In genomic region chrX:99353412-99353811, GRCh38 we compare ENCODE assay signal across 20 cellular contexts.
"Had no signal": no experiment of that assay in that cellular context is flagged by ENCODE, and none has a peak within 500 bp of the region (broad histone marks: within the 10 kb centered on the region; RNA-seq: fewer than 3 reads in every experiment).

No MANE protein-coding gene starts in this region.

- DNase-seq: activated CD4-positive, alpha-beta memory T cell treated with anti-CD3 and anti-CD28 coated beads, Interleukin-2, amount 10 ng/mL, durations not matched to agents 7 days and 5 days; activated CD4-positive, alpha-beta T cell treated with anti-CD3 and anti-CD28 coated beads, Interleukin-2, amount 10 ng/mL, durations not matched to agents 24 days and 14 days; activated CD4-positive, CD25-positive, alpha-beta regulatory T cell treated with anti-CD3 and anti-CD28 coated beads, Interleukin-2, amount 50 U/mL, for 72 hours; activated CD8-positive, alpha-beta memory T cell treated with anti-CD3 and anti-CD28 coated beads, Interleukin-2, amount 50 U/mL, for 48 hours; activated naive CD8-positive, alpha-beta T cell treated with anti-CD3 and anti-CD28 coated beads, Interleukin-2, amount 50 U/mL, for 24 hours; activated T-cell treated with anti-CD3 and anti-CD28 coated beads, Interleukin-2, amount 50 U/mL, for 4 hours; amygdala; central memory CD4-positive, alpha-beta T cell; foreskin keratinocyte; heart right ventricle; kidney glomerular epithelial cell; left lung; mesendoderm; right cardiac atrium; spleen; stimulated activated naive CD4-positive, alpha-beta T cell; T-helper 17 cell; T1000 had no signal

- ATAC-seq: activated naive CD8-positive, alpha-beta T cell treated with anti-CD3 and anti-CD28 coated beads, Interleukin-2, amount 50 U/mL, for 24 hours; activated T-cell treated with anti-CD3 and anti-CD28 coated beads, Interleukin-2, amount 50 U/mL, for 4 hours; activated T-helper 17 cell treated with anti-CD3 and anti-CD28 coated beads, Interleukin-2, amount 50 U/mL, for 72 hours; foreskin keratinocyte; heart right ventricle; left lung; natural killer cell treated with Interleukin-12 subunit alpha and Interleukin-12 subunit beta and Interleukin-15 and Interleukin-18, amount 100 ng/mL, for 72 hours; right cardiac atrium; T-helper 17 cell had no signal
